In the genomic region with DNA sequence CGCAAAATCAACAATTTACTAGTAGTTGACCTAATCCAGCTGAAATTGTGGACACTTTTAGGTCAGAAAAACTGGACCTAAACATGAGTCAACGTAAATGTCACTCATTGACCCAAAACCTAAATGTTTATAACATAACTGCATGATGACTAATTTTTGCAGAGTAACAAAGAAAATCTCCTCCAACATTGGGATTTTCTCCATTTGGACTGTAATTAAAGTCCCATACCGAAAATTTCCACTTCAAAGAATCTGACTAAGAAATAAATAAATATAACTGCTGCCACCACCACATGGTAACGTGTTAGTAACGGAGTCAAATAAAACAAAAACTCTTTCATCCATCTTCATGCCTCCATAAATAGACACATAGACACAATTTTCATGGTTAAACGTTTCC, we compare ENCODE assay signal across 9 cellular contexts. TPM values are rescaled to one million over a fixed set of nuclear protein-coding genes. Genes with fewer than 3 reads are reported as not detected.
DNase-seq lines count a peak whose midpoint lies in the region; ATAC-seq and TF ChIP-seq lines count a peak whose summit lies in the region.
"Had no signal": no experiment of that assay in that cellular context is flagged by ENCODE, and none has a peak within 500 bp of the region (broad histone marks: within the 10 kb centered on the region; RNA-seq: fewer than 3 reads in every experiment).

No MANE protein-coding gene starts in this region.

- H3K27ac Mint-ChIP-seq in activated T-helper 17 cell treated with anti-CD3 and anti-CD28 coated beads, Interleukin-2, amount 50 U/mL, for 72 hours, result no peak overlapping the region

- peaks cover 3% of the 10 kb centered on the region; the same call in 1 of the 2 replicates for H3K4me1 ChIP-seq in HAP-1

- H3K9me3 Mint-ChIP-seq in activated T-helper 17 cell treated with anti-CD3 and anti-CD28 coated beads, Interleukin-2, amount 50 U/mL, for 72 hours, result peaks cover 8% of the 10 kb centered on the region

- H3K36me3 ChIP-seq in HAP-1 (replicated peaks) (no peaks in the 10 kb centered on the region), kidney epithelial cell (ENCODE audit: control insufficient read depth, insufficient read depth, low read length) (no peaks in the 10 kb centered on the region)

- in situ Hi-C loops in HAP-1 (cut with MboI; ENCODE audit: low sequenced_read_pairs), result no loop called here
- in situ Hi-C loops in astrocyte of the cerebellum (cut with HindIII; ENCODE audit: low sequenced_read_pairs), result no loop called here

- ATAC-seq in GM19035 (IDR thresholded peaks at IDR 0.05; ENCODE audit: unreplicated experiment), result no peak
- no peak for ATAC-seq in activated T-helper 17 cell treated with anti-CD3 and anti-CD28 coated beads, Interleukin-2, amount 50 U/mL, for 72 hours (replicated peaks)

- no peaks in the 10 kb centered on the region for H3K9me3 ChIP-seq in HAP-1

- peaks cover 34% of the 10 kb centered on the region for H3K27me3 Mint-ChIP-seq in activated T-helper 17 cell treated with anti-CD3 and anti-CD28 coated beads, Interleukin-2, amount 50 U/mL, for 72 hours

- peak; percentile 64 for DNase-seq in A172 (ENCODE audit: low spot score)
- no peak for DNase-seq in HAP-1 (ENCODE audit: low spot score in 2 of 2)
- DNase-seq in astrocyte of the cerebellum (ENCODE audit: low read depth), result peak; percentile 71
- DNase-seq in kidney epithelial cell (ENCODE audit: low read depth), result peak; percentile 58
- DNase-seq in activated CD8-positive, alpha-beta memory T cell treated with anti-CD3 and anti-CD28 coated beads for 24 hours, result no peak
- no peak for DNase-seq in NCI-H69 (lab: John Stamatoyannopoulos, UW)
- DNase-seq: GDM1 had no signal

- H3K36me3 Mint-ChIP-seq in activated T-helper 17 cell treated with anti-CD3 and anti-CD28 coated beads, Interleukin-2, amount 50 U/mL, for 72 hours (ENCODE audit: low read depth), result no peaks in the 10 kb centered on the region

- H3K27me3 ChIP-seq in HAP-1 (ENCODE audit: low read depth) (no peaks in the 10 kb centered on the region), kidney epithelial cell (ENCODE audit: control insufficient read depth, insufficient read depth, low read length) (no peaks in the 10 kb centered on the region)

- no peaks in the 10 kb centered on the region for H3K4me1 Mint-ChIP-seq in activated T-helper 17 cell treated with anti-CD3 and anti-CD28 coated beads, Interleukin-2, amount 50 U/mL, for 72 hours

- H3K4me3 Mint-ChIP-seq in activated T-helper 17 cell treated with anti-CD3 and anti-CD28 coated beads, Interleukin-2, amount 50 U/mL, for 72 hours, result no peak overlapping the region

- H3K4me3 ChIP-seq in HAP-1 (peak overlapping the region; percentile 52), astrocyte of the cerebellum (ENCODE audit: low read depth, low read length) (peak overlapping the region; percentile 76), kidney epithelial cell (ENCODE audit: low read depth, low read length) (peak overlapping the region; percentile 66)

- no peak for TF ChIP-seq CTCF in astrocyte of the cerebellum (IDR thresholded peaks at IDR 0.05; ENCODE audit: low read depth, low read length, missing control alignments)
- no peak for TF ChIP-seq CTCF in kidney epithelial cell (IDR thresholded peaks at IDR 0.05; ENCODE audit: insufficient read depth, low read length, poor library complexity, severe bottlenecking)

RNA-seq across cellular contexts. Expression of a gene that starts 1.9 kb away (rescaled TPM):
- 22.6 and 31.1 TPM in 2 replicates for total RNA-seq in A172 (2014; rRNA removed; shearing (Covaris generic))
- total RNA-seq in kidney epithelial cell, result 23.2 and 30.5 TPM in 2 replicates
- total RNA-seq in activated T-helper 17 cell treated with anti-CD3 and anti-CD28 coated beads, Interleukin-2, amount 50 U/mL, for 72 hours, result 1 to 10 TPM in 1 of 2 donors, under 1 TPM in 1; 0.71 to 1.2 TPM

Comparison
In these comparisons a context has a peak if more than half of its experiments do, and no peak if none do; other contexts are left out.
1. DNase-seq: peak in A172 (single experiment), astrocyte of the cerebellum (single experiment) and kidney epithelial cell (single experiment); none in HAP-1 (0 of 2), activated CD8-positive, alpha-beta memory T cell treated with anti-CD3 and anti-CD28 coated beads for 24 hours (single experiment) and NCI-H69 (single experiment).
2. RNA of a gene that starts 1.9 kb away (total RNA-seq): 22.6 to 31.1 TPM in A172 and 23.2 to 30.5 TPM in kidney epithelial cell; 0.71 to 1.2 TPM in activated T-helper 17 cell treated with anti-CD3 and anti-CD28 coated beads, Interleukin-2, amount 50 U/mL, for 72 hours; every median in the first group is over 10 times any median in the second.
3. Peak in every context shown above with its lines, with median percentiles within 50 percentile points of each other: H3K4me3 ChIP-seq.